In genomic region chr15:100879046-100879445, GRCh38 we compare ENCODE assay signal across 9 cellular contexts. TPM values are rescaled to one million over a fixed set of nuclear protein-coding genes. Genes with fewer than 3 reads are reported as not detected.
DNase-seq lines count a peak whose midpoint lies in the region; ATAC-seq and TF ChIP-seq lines count a peak whose summit lies in the region.
"Had no signal": no experiment of that assay in that cellular context is flagged by ENCODE, and none has a peak within 500 bp of the region (broad histone marks: within the 10 kb centered on the region; RNA-seq: fewer than 3 reads in every experiment).

No MANE protein-coding gene starts in this region.

- no peaks in the 10 kb centered on the region for H3K79me1 ChIP-seq in IMR-90 (ENCODE audit: low read depth in 1 of 2, low read length in 2 of 2)

- H2AFZ ChIP-seq in IMR-90 (replicated peaks; ENCODE audit: low read length, poor library complexity), result peak overlapping the region; percentile 76
- H2AFZ ChIP-seq in fibroblast of lung (ENCODE audit: low read length), result no peak overlapping the region

- H3K9me3 ChIP-seq in IMR-90 (ENCODE audit: control insufficient read depth, insufficient read depth, low read length) (0 out of 2 replicates have a peak, but pooled peaks cover 2% of the 10 kb centered on the region), fibroblast of lung (ENCODE audit: control insufficient read depth, insufficient read depth, low read depth, low read length) (no peaks in the 10 kb centered on the region)

- H4K20me1 ChIP-seq in IMR-90 (ENCODE audit: insufficient read depth, low read length) (no peaks in the 10 kb centered on the region), fibroblast of lung (ENCODE audit: control insufficient read depth, extremely low read depth, insufficient read depth, low read length) (no peaks in the 10 kb centered on the region)

- WGBS in IMR-90 (ENCODE audit: extremely low coverage in 2 of 2, insufficient read length in 1 of 2), 2 experiments, result 3% methylated on average over 43 of the region's 59 CpGs; no CpG with 5 or more reads in 1 of the 2 experiments

- POLR2A ChIA-PET in IMR-90 (lab: Charles Lee; ENCODE audit: unreplicated experiment), result no interaction called here

- CTCF ChIA-PET in IMR-90 (lab: Yijun Ruan, JAX), result interaction anchor here (1.0 to 1.4 kb wide), 2 partner anchors 39 to 142 kb away, joined by 3 read pairs; no protein-coding TSS in a partner anchor

- in situ Hi-C loops in GM13977 (cut with MboI; ENCODE audit: low pct_unique_long_range_greater_than_20kb, low sequenced_read_pairs, unreplicated experiment) (no loop called here), IMR-90 (cut with MboI; ENCODE audit: low sequenced_read_pairs) (loop anchor here (10.0 kb wide), 1 partner anchor 214 kb away; no protein-coding TSS in a partner anchor), G401 (cut with HindIII; ENCODE audit: low sequenced_read_pairs) (no loop called here)

- peak overlapping the region; percentile 39 for H2AK9ac ChIP-seq in IMR-90 (replicated peaks; ENCODE audit: low read depth, low read length, poor library complexity)

- H2AK5ac ChIP-seq in IMR-90 (ENCODE audit: low read depth, low read length), result no peak overlapping the region

- H3K27me3 ChIP-seq in IMR-90 (ENCODE audit: control insufficient read depth, insufficient read depth, low read length), result peaks cover 69% of the 10 kb centered on the region
- peaks cover 36% of the 10 kb centered on the region for H3K27me3 ChIP-seq in fibroblast of lung (ENCODE audit: control insufficient read depth, insufficient read depth, low read length)
- H3K27me3 ChIP-seq in rectal smooth muscle tissue (ENCODE audit: control insufficient read depth, insufficient read depth, low read length), result peaks cover 14% of the 10 kb centered on the region

- no peak overlapping the region for H2BK15ac ChIP-seq in IMR-90 (ENCODE audit: low read depth, low read length)

- no peak overlapping the region for H2BK20ac ChIP-seq in IMR-90 (ENCODE audit: low read depth, low read length)

- H3K4me2 ChIP-seq in IMR-90 (ENCODE audit: low read depth, low read length) (no peak overlapping the region), fibroblast of lung (ENCODE audit: extremely low read depth, insufficient read depth, low read length) (peak overlapping the region; percentile 44)

- TF ChIP-seq RAD21 in IMR-90 (IDR thresholded peaks at IDR 0.05; ENCODE audit: low read length), result no peak

- no peak for TF ChIP-seq POLR2A in IMR-90 (IDR thresholded peaks at IDR 0.05; ENCODE audit: low read depth, low read length)

- ATAC-seq in IMR-90 (ENCODE audit: low read depth) (peak; percentile 73), HG03439 (IDR thresholded peaks at IDR 0.05; ENCODE audit: unreplicated experiment) (no peak)

- H3K4me1 ChIP-seq in IMR-90 (ENCODE audit: control insufficient read depth, insufficient read depth, low read length) (no peaks in the 10 kb centered on the region; the same call in 1 of the 2 replicates), fibroblast of lung (ENCODE audit: control insufficient read depth, extremely low read depth, insufficient read depth, low read length) (no peaks in the 10 kb centered on the region), rectal smooth muscle tissue (ENCODE audit: control insufficient read depth, insufficient read depth, low read length) (no peaks in the 10 kb centered on the region)

- H3K36me3 ChIP-seq in IMR-90 (ENCODE audit: control insufficient read depth, insufficient read depth, low read length) (no peaks in the 10 kb centered on the region), fibroblast of lung (ENCODE audit: control insufficient read depth, insufficient read depth, low read length) (no peaks in the 10 kb centered on the region), rectal smooth muscle tissue (ENCODE audit: control insufficient read depth, insufficient read depth, low read length) (no peaks in the 10 kb centered on the region)

- H3K9me1 ChIP-seq in IMR-90 (ENCODE audit: insufficient read depth, low read length), result 0 out of 2 replicates have a peak, but pooled peaks cover 2% of the 10 kb centered on the region

- no peak overlapping the region for H4K91ac ChIP-seq in IMR-90 (ENCODE audit: insufficient read depth, low read depth, low read length)

- no peak overlapping the region for H3K18ac ChIP-seq in IMR-90 (ENCODE audit: low read depth, low read length)

- H4K5ac ChIP-seq in IMR-90 (ENCODE audit: low read depth, low read length), result no peak overlapping the region

- H3K23ac ChIP-seq in IMR-90 (ENCODE audit: low read depth, low read length), result no peak overlapping the region

- peak overlapping the region; percentile 63 for H3K4me3 ChIP-seq in IMR-90 (ENCODE audit: insufficient read depth, low read depth, low read length)
- peak overlapping the region in 2 of 4 experiments; percentile 26 to 51 for H3K4me3 ChIP-seq in fibroblast of lung (replicated peaks in 1 of 4; ENCODE audit: control extremely low read depth in 1 of 4, insufficient read depth in 1 of 4, low read depth in 3 of 4, low read length in 4 of 4)
- peak overlapping the region; percentile 51 for H3K4me3 ChIP-seq in rectal smooth muscle tissue (ENCODE audit: low read length)

- no peak overlapping the region for H3K4ac ChIP-seq in IMR-90 (ENCODE audit: low read depth, low read length)

- no peak overlapping the region for H2BK120ac ChIP-seq in IMR-90 (ENCODE audit: low read depth, low read length)

- DNase-seq in GM13977 (ENCODE audit: low spot score), result peak; percentile 53
- DNase-seq in IMR-90, result no peak
- peak in 1 of 2 donors; percentile 34 for DNase-seq in fibroblast of lung (ENCODE audit: low read depth in 2 of 2)
- no peak for DNase-seq in stimulated activated CD4-positive, alpha-beta T cell treated with anti-CD3 and anti-CD28 coated beads, Interleukin-2, amount 100 ng/mL, for 24 hours
- no peak for DNase-seq in SKM-1 (lab: John Stamatoyannopoulos, UW; ENCODE audit: unreplicated experiment)
- no peak for DNase-seq in G401 (ENCODE audit: low spot score)
- DNase-seq: stimulated activated naive B cell treated with anti-CD40 and anti-IgM and Interleukin-4, amounts not matched to agents 10 μg/mL and 1 μg/mL and 100 μg/mL, for 72 hours had no signal

- no peaks in the 10 kb centered on the region for H3K79me2 ChIP-seq in fibroblast of lung (ENCODE audit: control insufficient read depth, insufficient read depth, low read length)

- no peak overlapping the region for H3K56ac ChIP-seq in IMR-90 (ENCODE audit: extremely low read depth, insufficient read depth, low read length)

- intact Hi-C loops in IMR-90 (cut with micrococcal nuclease), result no loop called here

- TF ChIP-seq CTCF in GM13977 (IDR thresholded peaks at IDR 0.05; ENCODE audit: extremely low read depth, insufficient read depth, missing control alignments) (no peak), IMR-90 (conservative IDR thresholded peaks at IDR 0.05; ENCODE audit: low read depth, low read length) (no peak), fibroblast of lung (conservative IDR thresholded peaks at IDR 0.05 in 1 of 2, IDR thresholded peaks at IDR 0.05 in 1 of 2; ENCODE audit: low read depth in 1 of 2, low read length in 2 of 2) (no peak)

- no peak overlapping the region for H3K14ac ChIP-seq in IMR-90 (replicated peaks; ENCODE audit: low read depth, low read length)

- H4K8ac ChIP-seq in IMR-90 (ENCODE audit: low read depth in 2 of 2, low read length in 2 of 2), result no peak overlapping the region

- H3K9ac ChIP-seq in IMR-90 (ENCODE audit: low read depth, low read length), result no peak overlapping the region
- H3K9ac ChIP-seq in fibroblast of lung (ENCODE audit: insufficient read depth, low read length), result peak overlapping the region; percentile 2
- H3K9ac ChIP-seq in rectal smooth muscle tissue (ENCODE audit: low read length), result no peak overlapping the region

- no peak overlapping the region for H3K27ac ChIP-seq in IMR-90 (ENCODE audit: insufficient read depth, low read length)
- no peak overlapping the region for H3K27ac ChIP-seq in fibroblast of lung (ENCODE audit: insufficient read depth, low read length)
- H3K27ac ChIP-seq in rectal smooth muscle tissue (ENCODE audit: low read depth, low read length), result no peak overlapping the region

- H2BK5ac ChIP-seq in IMR-90 (ENCODE audit: low read depth, low read length, poor library complexity, severe bottlenecking), result no peak overlapping the region

- no TSS peak for BruUV-seq in IMR-90 (replicated peaks; lab: Mats Ljungman, UMichigan)

- dilution Hi-C loops in IMR-90 (cut with HindIII; ENCODE audit: low sequenced_read_pairs, unreplicated experiment), result no loop called here

TF ChIP-seq in IMR-90, 13 proteins besides CTCF, POLR2A, EP300 and RAD21:
- TF ChIP-seq BHLHE40 (IDR thresholded peaks at IDR 0.05; ENCODE audit: low read depth, low read length), result peak; percentile 20; the same call in 1 of the 2 replicates
- TF ChIP-seq SMC3 (IDR thresholded peaks at IDR 0.05; ENCODE audit: low read depth, low read length), result no peak
- TF ChIP-seq CEBPB (IDR thresholded peaks at IDR 0.05; ENCODE audit: low read depth, low read length), result no peak

RNA-seq across cellular contexts. Expression of gene ALDH1A3, which starts 0.6 kb away (rescaled TPM):
- total RNA-seq in IMR-90 (2012; rRNA removed), result 5.0 and 8.6 TPM in 2 replicates
- polyA plus RNA-seq in IMR-90 (2012; rRNA removed), result 2.9 and 3.1 TPM in 2 replicates
- 1.6 and 6.2 TPM in 2 replicates for polyA plus RNA-seq in IMR-90 (2012; cell fraction: cytosol; rRNA removed)
- polyA plus RNA-seq in IMR-90 (2012; cell fraction: nucleus; rRNA removed; ENCODE audit: low replicate concordance), result 1.4 and 4.7 TPM in 2 replicates
- total RNA-seq in fibroblast of lung, result 32.5 and 73.7 TPM in 2 replicates
- polyA plus RNA-seq in fibroblast of lung, result 4.2 and 9.8 TPM in 2 replicates
- 5.4 and 9.5 TPM in 2 replicates for polyA plus RNA-seq in fibroblast of lung (2012)
- polyA minus RNA-seq in fibroblast of lung (ENCODE audit: low replicate concordance), result 6.0 and 12.2 TPM in 2 replicates
- not detected in 2 replicates for total RNA-seq in G401 (2014; rRNA removed; shearing (Covaris generic))

RNA-seq across cellular contexts. Expression of gene LRRK1, which starts 40.1 kb away (rescaled TPM):
- total RNA-seq in IMR-90 (2012; rRNA removed), result 1.9 and 3.0 TPM in 2 replicates
- polyA plus RNA-seq in IMR-90 (2012; rRNA removed), result 5.8 and 6.8 TPM in 2 replicates
- 3.1 and 5.1 TPM in 2 replicates for polyA plus RNA-seq in IMR-90 (2012; cell fraction: cytosol; rRNA removed)
- 19.9 and 31.2 TPM in 2 replicates for polyA plus RNA-seq in IMR-90 (2012; cell fraction: nucleus; rRNA removed; ENCODE audit: low replicate concordance)
- 8.7 and 12.2 TPM in 2 replicates for total RNA-seq in fibroblast of lung
- 3.8 and 6.6 TPM in 2 replicates for polyA plus RNA-seq in fibroblast of lung
- 6.0 and 9.1 TPM in 2 replicates for polyA plus RNA-seq in fibroblast of lung (2012)
- polyA minus RNA-seq in fibroblast of lung (ENCODE audit: low replicate concordance), result 15.3 and 25.1 TPM in 2 replicates
- total RNA-seq in G401 (2014; rRNA removed; shearing (Covaris generic)), result not detected in 2 replicates
